Comparison of ENCODE assay signal across 13 cellular contexts in the genomic region with DNA sequence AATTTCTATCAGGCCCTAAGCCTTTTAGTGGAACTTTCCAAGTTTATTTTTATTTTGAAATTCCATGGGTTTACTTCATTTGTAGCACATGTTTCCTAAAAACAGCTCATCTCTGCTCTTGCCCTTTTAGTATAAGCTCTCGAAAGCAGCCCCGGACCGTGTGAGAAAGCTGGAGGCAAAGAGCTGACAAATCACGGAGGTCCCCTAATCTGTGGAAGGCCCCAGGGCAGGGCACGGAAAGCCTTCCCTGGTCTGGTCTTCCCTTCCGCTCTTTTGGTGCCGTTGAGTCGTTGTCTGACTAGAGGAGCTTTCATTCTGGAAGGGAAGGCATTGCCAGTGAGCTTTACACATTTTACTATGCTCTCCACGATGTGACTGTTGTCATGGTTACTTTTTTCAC.
DNase-seq lines count a peak whose midpoint lies in the region; ATAC-seq, FAIRE-seq and TF ChIP-seq lines count a peak whose summit lies in the region.
"Had no signal": no experiment of that assay in that cellular context is flagged by ENCODE, and none has a peak within 500 bp of the region (broad histone marks: within the 10 kb centered on the region; RNA-seq: fewer than 3 reads in every experiment).

No MANE protein-coding gene starts in this region.

- peaks cover 0 to 3% of the 10 kb centered on the region in 2 donors for H3K4me1 ChIP-seq in ascending aorta
- peaks cover 4 to 9% of the 10 kb centered on the region in 2 donors for H3K4me1 ChIP-seq in gastrocnemius medialis
- no peaks in the 10 kb centered on the region for H3K4me1 ChIP-seq in kidney (ENCODE audit: control insufficient read depth in 1 of 2, insufficient read depth in 1 of 2, low read depth in 1 of 2, low read length in 2 of 2)

- H3K27me3 ChIP-seq in ascending aorta (no peaks in the 10 kb centered on the region), gastrocnemius medialis (peaks cover 7 to 18% (median 10%) of the 10 kb centered on the region in 3 donors)

- no peak overlapping the region for H3K9ac ChIP-seq in kidney (ENCODE audit: low read length in 2 of 2)

- FAIRE-seq in kidney (lab: Jason Lieb, UNC) = no peak
- FAIRE-seq: GM12892 had no signal

- peak overlapping the region; percentile 56 to 75 for H3K4me3 ChIP-seq in ascending aorta
- H3K4me3 ChIP-seq in gastrocnemius medialis = peak overlapping the region; percentile 43 to 70 (median 62)
- H3K4me3 ChIP-seq in kidney (ENCODE audit: low read length in 2 of 2) = peak overlapping the region in 1 of 2 donors; percentile 57

- no peaks in the 10 kb centered on the region for H3K36me3 ChIP-seq in ascending aorta
- H3K36me3 ChIP-seq in gastrocnemius medialis = no peaks in the 10 kb centered on the region
- H3K36me3 ChIP-seq in kidney (ENCODE audit: control insufficient read depth in 1 of 2, insufficient read depth in 2 of 2, low read length in 2 of 2) = no peaks in the 10 kb centered on the region
- H3K36me3 ChIP-seq: left lung had no signal

- in situ Hi-C loops in gastrocnemius medialis (cut with MboI; ENCODE audit: low sequenced_read_pairs in 4 of 4) = no loop called here

- intact Hi-C loops in ascending aorta (cut with DNase I) = no loop called here
- intact Hi-C loops in gastrocnemius medialis (cut with DNase I; ENCODE audit: low total_unique reads) = no loop called here
- intact Hi-C loops in kidney (cut with DNase I) = no loop called here

- DNase-seq in EH (ENCODE audit: low read depth) = peak; percentile 14
- no peak for DNase-seq in ascending aorta (ENCODE audit: low spot score in 2 of 2)
- peak; percentile 19 for DNase-seq in hepatic stellate cell (ENCODE audit: low spot score)
- no peak for DNase-seq in gastrocnemius medialis
- no peak for DNase-seq in kidney
- DNase-seq in dedifferentiated amniotic fluid mesenchymal stem cell (ENCODE audit: extremely low spot score) = no peak
- DNase-seq: activated CD4-positive, alpha-beta T cell treated with anti-CD3 and anti-CD28 coated beads for 4 hours; activated naive CD8-positive, alpha-beta T cell treated with anti-CD3 and anti-CD28 coated beads, Interleukin-2, amount 10 ng/mL, durations not matched to agents 7 days and 5 days; stimulated activated naive CD4-positive, alpha-beta T cell had no signal

- peak overlapping the region in 1 of 2 donors; percentile 31 for H3K27ac ChIP-seq in ascending aorta
- H3K27ac ChIP-seq in gastrocnemius medialis = no peak overlapping the region
- no peak overlapping the region for H3K27ac ChIP-seq in kidney (ENCODE audit: low read depth in 2 of 2, low read length in 2 of 2)
- H3K27ac ChIP-seq: left lung had no signal

- H3K9me3 ChIP-seq in ascending aorta (no peaks in the 10 kb centered on the region), gastrocnemius medialis (no peaks in the 10 kb centered on the region), kidney (ENCODE audit: control insufficient read depth in 1 of 2, low read length in 2 of 2) (no peaks in the 10 kb centered on the region)
- H3K9me3 ChIP-seq: left lung had no signal

- TF ChIP-seq CTCF in ascending aorta (IDR thresholded peaks at IDR 0.05) = no peak
- TF ChIP-seq CTCF in gastrocnemius medialis (IDR thresholded peaks at IDR 0.05 in 4 of 5, conservative IDR thresholded peaks at IDR 0.05 in 1 of 5) = no peak
- no peak for TF ChIP-seq CTCF in kidney (IDR thresholded peaks at IDR 0.05; ENCODE audit: borderline replicate concordance, extremely low read depth, insufficient read depth)

- no peak for TF ChIP-seq POLR2A in gastrocnemius medialis (IDR thresholded peaks at IDR 0.05)

- ATAC-seq in gastrocnemius medialis (peak in 1 of 2 donors; percentile 21), GM18909 (IDR thresholded peaks at IDR 0.05; ENCODE audit: poor library complexity, unreplicated experiment) (no peak), HG02884 (IDR thresholded peaks at IDR 0.05; ENCODE audit: unreplicated experiment) (no peak)

Comparison
In these comparisons a context has a peak if more than half of its experiments do, and no peak if none do; other contexts are left out.
1. DNase-seq: peak in EH (single experiment) and hepatic stellate cell (single experiment); none in ascending aorta (0 of 2), gastrocnemius medialis (0 of 2), kidney (single experiment) and dedifferentiated amniotic fluid mesenchymal stem cell (single experiment).